Comparison of ENCODE assay signal across 1 cellular context in the genomic region with DNA sequence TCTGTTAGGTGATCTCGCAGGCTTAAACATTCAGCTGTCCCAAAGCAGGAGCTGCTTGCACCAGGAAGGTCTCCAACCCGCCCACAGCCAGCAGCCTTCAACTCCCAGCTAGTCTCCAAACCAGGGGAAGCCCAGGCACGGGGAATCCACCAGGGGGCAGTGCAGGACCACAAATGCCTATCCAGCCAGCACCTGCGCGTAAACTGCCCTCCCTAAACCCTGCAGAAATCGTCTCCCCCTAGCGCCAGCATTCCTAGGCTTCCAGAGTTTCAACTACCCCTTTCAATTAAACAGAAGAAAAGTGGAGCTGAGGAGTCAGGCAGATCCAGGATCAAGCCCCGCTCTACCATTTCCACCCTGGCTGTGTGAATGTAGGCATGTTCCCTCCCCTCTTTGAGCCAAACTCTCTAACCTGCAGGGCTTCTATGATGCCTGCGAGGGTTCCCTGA.
A peak's percentile ranks its signal among the peaks of the same experiment; 100 is the strongest.
TF ChIP-seq lines count a peak whose summit lies in the region.

No MANE protein-coding gene starts in this region.

TF ChIP-seq in HEK293, 187 proteins besides CTCF, POLR2A, EP300 and RAD21 (continued from another document):
- TF ChIP-seq, protein P1, sequence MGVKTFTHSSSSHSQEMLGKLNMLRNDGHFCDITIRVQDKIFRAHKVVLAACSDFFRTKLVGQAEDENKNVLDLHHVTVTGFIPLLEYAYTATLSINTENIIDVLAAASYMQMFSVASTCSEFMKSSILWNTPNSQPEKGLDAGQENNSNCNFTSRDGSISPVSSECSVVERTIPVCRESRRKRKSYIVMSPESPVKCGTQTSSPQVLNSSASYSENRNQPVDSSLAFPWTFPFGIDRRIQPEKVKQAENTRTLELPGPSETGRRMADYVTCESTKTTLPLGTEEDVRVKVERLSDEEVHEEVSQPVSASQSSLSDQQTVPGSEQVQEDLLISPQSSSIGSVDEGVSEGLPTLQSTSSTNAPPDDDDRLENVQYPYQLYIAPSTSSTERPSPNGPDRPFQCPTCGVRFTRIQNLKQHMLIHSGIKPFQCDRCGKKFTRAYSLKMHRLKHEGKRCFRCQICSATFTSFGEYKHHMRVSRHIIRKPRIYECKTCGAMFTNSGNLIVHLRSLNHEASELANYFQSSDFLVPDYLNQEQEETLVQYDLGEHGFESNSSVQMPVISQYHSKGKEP (tag by site-specific recombination; IDR thresholded peaks at IDR 0.05) = no peak
- no peak for TF ChIP-seq ZNF335 (tag by site-specific recombination; conservative IDR thresholded peaks at IDR 0.05)
- peak; percentile 88 for TF ChIP-seq ZNF561 (tag by site-specific recombination; IDR thresholded peaks at IDR 0.05; ENCODE audit: borderline replicate concordance)
- no peak for TF ChIP-seq ZNF184 (tag by site-specific recombination; IDR thresholded peaks at IDR 0.05)
- TF ChIP-seq ZNF221 (tag by site-specific recombination; IDR thresholded peaks at IDR 0.05; ENCODE audit: borderline replicate concordance) = no peak
- no peak for TF ChIP-seq GLIS2 (tag by site-specific recombination; IDR thresholded peaks at IDR 0.05)
- TF ChIP-seq ZNF558 (tag by site-specific recombination; IDR thresholded peaks at IDR 0.05) = peak; percentile 18; the same call in 1 of the 2 replicates
- TF ChIP-seq SP7 (tag by site-specific recombination; IDR thresholded peaks at IDR 0.05) = no peak
- TF ChIP-seq ZNF138 (tag by site-specific recombination; IDR thresholded peaks at IDR 0.05; ENCODE audit: borderline replicate concordance) = no peak
- peak; percentile 97 for TF ChIP-seq ZNF654 (tag by site-specific recombination; IDR thresholded peaks at IDR 0.05; ENCODE audit: low read depth)
- 0 out of 2 replicates have a peak, but pooled peaks have one; percentile 31 for TF ChIP-seq ZNF10 (tag by site-specific recombination; IDR thresholded peaks at IDR 0.05)
- TF ChIP-seq HOXD13 (CRISPR knock-in tag; IDR thresholded peaks at IDR 0.05; ENCODE audit: borderline replicate concordance) = no peak
- TF ChIP-seq ZEB2 (tag by site-specific recombination; IDR thresholded peaks at IDR 0.05) = peak; percentile 32; the same call in 1 of the 2 replicates
- TF ChIP-seq ZNF677 (tag by site-specific recombination; IDR thresholded peaks at IDR 0.05) = no peak
- TF ChIP-seq KLF1 (tag by site-specific recombination; IDR thresholded peaks at IDR 0.05) = peak; percentile 15; the same call in 1 of the 2 replicates
- TF ChIP-seq ZBTB48 (tag by site-specific recombination; IDR thresholded peaks at IDR 0.05) = peak; percentile 81
- 0 out of 2 replicates have a peak, but pooled peaks have one; percentile 45 for TF ChIP-seq ZNF501 (tag by site-specific recombination; IDR thresholded peaks at IDR 0.05)
- TF ChIP-seq, protein P2, sequence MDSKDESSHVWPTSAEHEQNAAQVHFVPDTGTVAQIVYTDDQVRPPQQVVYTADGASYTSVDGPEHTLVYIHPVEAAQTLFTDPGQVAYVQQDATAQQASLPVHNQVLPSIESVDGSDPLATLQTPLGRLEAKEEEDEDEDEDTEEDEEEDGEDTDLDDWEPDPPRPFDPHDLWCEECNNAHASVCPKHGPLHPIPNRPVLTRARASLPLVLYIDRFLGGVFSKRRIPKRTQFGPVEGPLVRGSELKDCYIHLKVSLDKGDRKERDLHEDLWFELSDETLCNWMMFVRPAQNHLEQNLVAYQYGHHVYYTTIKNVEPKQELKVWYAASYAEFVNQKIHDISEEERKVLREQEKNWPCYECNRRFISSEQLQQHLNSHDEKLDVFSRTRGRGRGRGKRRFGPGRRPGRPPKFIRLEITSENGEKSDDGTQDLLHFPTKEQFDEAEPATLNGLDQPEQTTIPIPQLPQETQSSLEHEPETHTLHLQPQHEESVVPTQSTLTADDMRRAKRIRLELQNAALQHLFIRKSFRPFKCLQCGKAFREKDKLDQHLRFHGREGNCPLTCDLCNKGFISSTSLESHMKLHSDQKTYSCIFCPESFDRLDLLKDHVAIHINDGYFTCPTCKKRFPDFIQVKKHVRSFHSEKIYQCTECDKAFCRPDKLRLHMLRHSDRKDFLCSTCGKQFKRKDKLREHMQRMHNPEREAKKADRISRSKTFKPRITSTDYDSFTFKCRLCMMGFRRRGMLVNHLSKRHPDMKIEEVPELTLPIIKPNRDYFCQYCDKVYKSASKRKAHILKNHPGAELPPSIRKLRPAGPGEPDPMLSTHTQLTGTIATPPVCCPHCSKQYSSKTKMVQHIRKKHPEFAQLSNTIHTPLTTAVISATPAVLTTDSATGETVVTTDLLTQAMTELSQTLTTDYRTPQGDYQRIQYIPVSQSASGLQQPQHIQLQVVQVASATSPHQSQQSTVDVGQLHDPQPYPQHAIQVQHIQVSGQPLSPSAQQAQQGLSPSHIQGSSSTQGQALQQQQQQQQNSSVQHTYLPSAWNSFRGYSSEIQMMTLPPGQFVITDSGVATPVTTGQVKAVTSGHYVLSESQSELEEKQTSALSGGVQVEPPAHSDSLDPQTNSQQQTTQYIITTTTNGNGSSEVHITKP (tag by site-specific recombination; IDR thresholded peaks at IDR 0.05) = peak; percentile 68
- TF ChIP-seq ZNF394 (tag by site-specific recombination; IDR thresholded peaks at IDR 0.05; ENCODE audit: borderline replicate concordance) = 0 out of 2 replicates have a peak, but pooled peaks have one; percentile 20
- TF ChIP-seq, protein P3, sequence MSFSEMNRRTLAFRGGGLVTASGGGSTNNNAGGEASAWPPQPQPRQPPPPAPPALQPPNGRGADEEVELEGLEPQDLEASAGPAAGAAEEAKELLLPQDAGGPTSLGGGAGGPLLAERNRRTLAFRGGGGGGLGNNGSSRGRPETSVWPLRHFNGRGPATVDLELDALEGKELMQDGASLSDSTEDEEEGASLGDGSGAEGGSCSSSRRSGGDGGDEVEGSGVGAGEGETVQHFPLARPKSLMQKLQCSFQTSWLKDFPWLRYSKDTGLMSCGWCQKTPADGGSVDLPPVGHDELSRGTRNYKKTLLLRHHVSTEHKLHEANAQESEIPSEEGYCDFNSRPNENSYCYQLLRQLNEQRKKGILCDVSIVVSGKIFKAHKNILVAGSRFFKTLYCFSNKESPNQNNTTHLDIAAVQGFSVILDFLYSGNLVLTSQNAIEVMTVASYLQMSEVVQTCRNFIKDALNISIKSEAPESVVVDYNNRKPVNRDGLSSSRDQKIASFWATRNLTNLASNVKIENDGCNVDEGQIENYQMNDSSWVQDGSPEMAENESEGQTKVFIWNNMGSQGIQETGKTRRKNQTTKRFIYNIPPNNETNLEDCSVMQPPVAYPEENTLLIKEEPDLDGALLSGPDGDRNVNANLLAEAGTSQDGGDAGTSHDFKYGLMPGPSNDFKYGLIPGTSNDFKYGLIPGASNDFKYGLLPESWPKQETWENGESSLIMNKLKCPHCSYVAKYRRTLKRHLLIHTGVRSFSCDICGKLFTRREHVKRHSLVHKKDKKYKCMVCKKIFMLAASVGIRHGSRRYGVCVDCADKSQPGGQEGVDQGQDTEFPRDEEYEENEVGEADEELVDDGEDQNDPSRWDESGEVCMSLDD (tag by site-specific recombination; IDR thresholded peaks at IDR 0.05) = 0 out of 2 replicates have a peak, but pooled peaks have one; percentile 46
- TF ChIP-seq WT1 (tag by site-specific recombination; IDR thresholded peaks at IDR 0.05) = peak; percentile 53; the same call in 1 of the 2 replicates
- peak; percentile 60; the same call in 1 of the 2 replicates for TF ChIP-seq ZBTB17 (tag by site-specific recombination; IDR thresholded peaks at IDR 0.05)
- TF ChIP-seq, protein P4, sequence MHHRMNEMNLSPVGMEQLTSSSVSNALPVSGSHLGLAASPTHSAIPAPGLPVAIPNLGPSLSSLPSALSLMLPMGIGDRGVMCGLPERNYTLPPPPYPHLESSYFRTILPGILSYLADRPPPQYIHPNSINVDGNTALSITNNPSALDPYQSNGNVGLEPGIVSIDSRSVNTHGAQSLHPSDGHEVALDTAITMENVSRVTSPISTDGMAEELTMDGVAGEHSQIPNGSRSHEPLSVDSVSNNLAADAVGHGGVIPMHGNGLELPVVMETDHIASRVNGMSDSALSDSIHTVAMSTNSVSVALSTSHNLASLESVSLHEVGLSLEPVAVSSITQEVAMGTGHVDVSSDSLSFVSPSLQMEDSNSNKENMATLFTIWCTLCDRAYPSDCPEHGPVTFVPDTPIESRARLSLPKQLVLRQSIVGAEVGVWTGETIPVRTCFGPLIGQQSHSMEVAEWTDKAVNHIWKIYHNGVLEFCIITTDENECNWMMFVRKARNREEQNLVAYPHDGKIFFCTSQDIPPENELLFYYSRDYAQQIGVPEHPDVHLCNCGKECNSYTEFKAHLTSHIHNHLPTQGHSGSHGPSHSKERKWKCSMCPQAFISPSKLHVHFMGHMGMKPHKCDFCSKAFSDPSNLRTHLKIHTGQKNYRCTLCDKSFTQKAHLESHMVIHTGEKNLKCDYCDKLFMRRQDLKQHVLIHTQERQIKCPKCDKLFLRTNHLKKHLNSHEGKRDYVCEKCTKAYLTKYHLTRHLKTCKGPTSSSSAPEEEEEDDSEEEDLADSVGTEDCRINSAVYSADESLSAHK (tag by site-specific recombination; IDR thresholded peaks at IDR 0.05) = peak; percentile 72
- peak; percentile 68 for TF ChIP-seq ZFHX2 (tag by site-specific recombination; conservative IDR thresholded peaks at IDR 0.05)
- no peak for TF ChIP-seq ZNF302 (tag by site-specific recombination; IDR thresholded peaks at IDR 0.05; ENCODE audit: low read depth)
- TF ChIP-seq ZNF600 (tag by site-specific recombination; IDR thresholded peaks at IDR 0.05) = peak; percentile 78
- 0 out of 2 replicates have a peak, but pooled peaks have one; percentile 21 for TF ChIP-seq EGR2 (tag by site-specific recombination; IDR thresholded peaks at IDR 0.05; ENCODE audit: low read depth)
- TF ChIP-seq ZNF76 (tag by site-specific recombination; IDR thresholded peaks at IDR 0.05; ENCODE audit: borderline replicate concordance, low read depth) = 0 out of 2 replicates have a peak, but pooled peaks have one; percentile 26
- TF ChIP-seq ZNF660 (tag by site-specific recombination; IDR thresholded peaks at IDR 0.05) = peak; percentile 95
- TF ChIP-seq, protein P5, sequence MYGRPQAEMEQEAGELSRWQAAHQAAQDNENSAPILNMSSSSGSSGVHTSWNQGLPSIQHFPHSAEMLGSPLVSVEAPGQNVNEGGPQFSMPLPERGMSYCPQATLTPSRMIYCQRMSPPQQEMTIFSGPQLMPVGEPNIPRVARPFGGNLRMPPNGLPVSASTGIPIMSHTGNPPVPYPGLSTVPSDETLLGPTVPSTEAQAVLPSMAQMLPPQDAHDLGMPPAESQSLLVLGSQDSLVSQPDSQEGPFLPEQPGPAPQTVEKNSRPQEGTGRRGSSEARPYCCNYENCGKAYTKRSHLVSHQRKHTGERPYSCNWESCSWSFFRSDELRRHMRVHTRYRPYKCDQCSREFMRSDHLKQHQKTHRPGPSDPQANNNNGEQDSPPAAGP (tag by site-specific recombination; IDR thresholded peaks at IDR 0.05) = peak; percentile 66; the same call in 1 of the 2 replicates
- TF ChIP-seq, protein P6, sequence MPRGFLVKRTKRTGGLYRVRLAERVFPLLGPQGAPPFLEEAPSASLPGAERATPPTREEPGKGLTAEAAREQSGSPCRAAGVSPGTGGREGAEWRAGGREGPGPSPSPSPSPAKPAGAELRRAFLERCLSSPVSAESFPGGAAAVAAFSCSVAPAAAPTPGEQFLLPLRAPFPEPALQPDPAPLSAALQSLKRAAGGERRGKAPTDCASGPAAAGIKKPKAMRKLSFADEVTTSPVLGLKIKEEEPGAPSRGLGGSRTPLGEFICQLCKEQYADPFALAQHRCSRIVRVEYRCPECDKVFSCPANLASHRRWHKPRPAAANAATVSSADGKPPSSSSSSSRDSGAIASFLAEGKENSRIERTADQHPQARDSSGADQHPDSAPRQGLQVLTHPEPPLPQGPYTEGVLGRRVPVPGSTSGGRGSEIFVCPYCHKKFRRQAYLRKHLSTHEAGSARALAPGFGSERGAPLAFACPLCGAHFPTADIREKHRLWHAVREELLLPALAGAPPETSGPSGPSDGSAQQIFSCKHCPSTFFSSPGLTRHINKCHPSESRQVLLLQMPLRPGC (tag by site-specific recombination; IDR thresholded peaks at IDR 0.05) = no peak
- TF ChIP-seq ZFP37 (tag by site-specific recombination; IDR thresholded peaks at IDR 0.05) = peak; percentile 39; the same call in 1 of the 2 replicates
- no peak for TF ChIP-seq ZNF146 (tag by site-specific recombination; IDR thresholded peaks at IDR 0.05)
